Comparison of ENCODE assay signal across 10 cellular contexts in genomic region chr11:93737904-93738612, GRCh38. TPM values are rescaled to one million over a fixed set of nuclear protein-coding genes. Genes with fewer than 3 reads are reported as not detected.
A peak's percentile ranks its signal among the peaks of the same experiment; 100 is the strongest.
DNase-seq lines count a peak whose midpoint lies in the region; ATAC-seq, FAIRE-seq and TF ChIP-seq lines count a peak whose summit lies in the region.
"Had no signal": no experiment of that assay in that cellular context is flagged by ENCODE, and none has a peak within 500 bp of the region (broad histone marks: within the 10 kb centered on the region; RNA-seq: fewer than 3 reads in every experiment).

No MANE protein-coding gene starts in this region.

- WGBS in lower leg skin, 2 donors: 34 to 38% methylated on average over 6 of the region's 6 CpGs

- peak overlapping the region; percentile 100 for H3K4me3 Mint-ChIP-seq in stimulated activated naive CD8-positive, alpha-beta T cell treated with anti-CD3 and anti-CD28 coated beads, Interleukin-15, Interleukin-2, amounts not matched to agents 100 ng/mL and 50 ng/mL, for 24 hours

- H3K4me3 ChIP-seq in WI38 (ENCODE audit: low read depth, low read length) (peak overlapping the region; percentile 93), vagina (no peak overlapping the region), Peyer's patch (peak overlapping the region in 1 of 4 donors; percentile 73), lower leg skin (ENCODE audit: low read depth, poor library complexity, severe bottlenecking) (no peak overlapping the region)

- TF ChIP-seq CTCF in WI38 (IDR thresholded peaks at IDR 0.05; ENCODE audit: low read depth, low read length) (no peak), foreskin keratinocyte (conservative IDR thresholded peaks at IDR 0.05) (no peak), vagina (IDR thresholded peaks at IDR 0.05) (no peak), Peyer's patch (IDR thresholded peaks at IDR 0.05) (no peak), lower leg skin (IDR thresholded peaks at IDR 0.05) (no peak)

- H3K36me3 Mint-ChIP-seq in stimulated activated naive CD8-positive, alpha-beta T cell treated with anti-CD3 and anti-CD28 coated beads, Interleukin-15, Interleukin-2, amounts not matched to agents 100 ng/mL and 50 ng/mL, for 24 hours (ENCODE audit: low read depth): peaks cover 84% of the 10 kb centered on the region

- H3K4me1 ChIP-seq in foreskin keratinocyte (peaks cover 26% of the 10 kb centered on the region), vagina (peaks cover 57% of the 10 kb centered on the region), Peyer's patch (peaks cover 0 to 40% (median 10%) of the 10 kb centered on the region in 4 donors)

- H3K27ac ChIP-seq in foreskin keratinocyte (peak overlapping the region; percentile 92), vagina (peak overlapping the region; percentile 5), Peyer's patch (no peak overlapping the region)
- H3K27ac ChIP-seq: parathyroid adenoma had no signal

- no peak for ATAC-seq in stimulated activated naive CD8-positive, alpha-beta T cell treated with anti-CD3 and anti-CD28 coated beads, Interleukin-15, Interleukin-2, amounts not matched to agents 100 U/mL and 50 U/mL, for 24 hours
- ATAC-seq in foreskin keratinocyte: peak; percentile 37

- H3K27me3 Mint-ChIP-seq in stimulated activated naive CD8-positive, alpha-beta T cell treated with anti-CD3 and anti-CD28 coated beads, Interleukin-15, Interleukin-2, amounts not matched to agents 100 ng/mL and 50 ng/mL, for 24 hours: no peaks in the 10 kb centered on the region

- H3K9me3 ChIP-seq in vagina (no peaks in the 10 kb centered on the region), Peyer's patch (no peaks in the 10 kb centered on the region)

- intact Hi-C loops in vagina (cut with DNase I): no loop called here
- intact Hi-C loops in lower leg skin (cut with DNase I; ENCODE audit: low total_unique reads): no loop called here

- H3K36me3 ChIP-seq in vagina: peaks cover 5 to 57% of the 10 kb centered on the region in 2 donors
- H3K36me3 ChIP-seq in Peyer's patch: peaks cover 0 to 63% (median 0%) of the 10 kb centered on the region in 3 donors

- FAIRE-seq in frontal cortex (lab: Jason Lieb, UNC): no peak

- H3K27ac Mint-ChIP-seq in stimulated activated naive CD8-positive, alpha-beta T cell treated with anti-CD3 and anti-CD28 coated beads, Interleukin-15, Interleukin-2, amounts not matched to agents 100 ng/mL and 50 ng/mL, for 24 hours: peak overlapping the region; percentile 100

- no peak for TF ChIP-seq POLR2A in vagina (IDR thresholded peaks at IDR 0.05)
- no peak for TF ChIP-seq POLR2A in Peyer's patch (IDR thresholded peaks at IDR 0.05)
- TF ChIP-seq POLR2A in lower leg skin (IDR thresholded peaks at IDR 0.05): no peak

- H3K4me1 Mint-ChIP-seq in stimulated activated naive CD8-positive, alpha-beta T cell treated with anti-CD3 and anti-CD28 coated beads, Interleukin-15, Interleukin-2, amounts not matched to agents 100 ng/mL and 50 ng/mL, for 24 hours (ENCODE audit: low read depth): peaks cover 79% of the 10 kb centered on the region

- DNase-seq in stimulated activated naive CD8-positive, alpha-beta T cell treated with anti-CD3 and anti-CD28 coated beads, Interleukin-15, Interleukin-2, amounts not matched to agents 100 U/mL and 50 U/mL, for 24 hours: no peak
- DNase-seq in foreskin keratinocyte (peak; percentile 60 to 81), vagina (ENCODE audit: extremely low spot score in 2 of 2) (no peak), frontal cortex (ENCODE audit: low spot score in 2 of 2) (no peak), Peyer's patch (no peak), lower leg skin (ENCODE audit: low spot score in 2 of 2) (no peak)
- DNase-seq: Right ventricle myocardium superior had no signal

- H3K27me3 ChIP-seq in foreskin keratinocyte (no peaks in the 10 kb centered on the region), vagina (no peaks in the 10 kb centered on the region), Peyer's patch (no peaks in the 10 kb centered on the region)

- H3K9me3 Mint-ChIP-seq in stimulated activated naive CD8-positive, alpha-beta T cell treated with anti-CD3 and anti-CD28 coated beads, Interleukin-15, Interleukin-2, amounts not matched to agents 100 ng/mL and 50 ng/mL, for 24 hours: no peaks in the 10 kb centered on the region

RNA-seq across cellular contexts. Expression of gene TAF1D, which starts 3.2 kb away (rescaled TPM):
- total RNA-seq in foreskin keratinocyte (142 and 148 TPM in 2 replicates), vagina (148 TPM), frontal cortex (134 TPM), Peyer's patch (100 to 1,000 TPM in 3 of 4 donors, 10 to 100 TPM in 1; 72.7 to 183 (median 108) TPM), lower leg skin (10 to 100 TPM; 45.2 to 92.5 (median 70.0) TPM)
- polyA plus RNA-seq in foreskin keratinocyte: 115 and 131 TPM in 2 replicates

RNA-seq across cellular contexts. Expression of gene C11orf54, which starts 3.4 kb away (rescaled TPM):
- 4.4 and 5.7 TPM in 2 replicates for total RNA-seq in foreskin keratinocyte
- polyA plus RNA-seq in foreskin keratinocyte: 2.7 and 3.0 TPM in 2 replicates
- 19.4 TPM for total RNA-seq in vagina
- total RNA-seq in frontal cortex: 37.5 TPM
- 100 to 1,000 TPM in 1 of 4 donors, 10 to 100 TPM in 3; 33.8 to 130 (median 69.0) TPM for total RNA-seq in Peyer's patch
- total RNA-seq in lower leg skin: 10 to 100 TPM; 25.3 to 35.7 (median 32.5) TPM

RNA-seq across cellular contexts. Expression of gene MED17, which starts 46.0 kb away (rescaled TPM):
- total RNA-seq in foreskin keratinocyte (29.0 and 29.3 TPM in 2 replicates), vagina (29.0 TPM), frontal cortex (71.3 TPM), Peyer's patch (10 to 100 TPM; 22.3 to 33.8 (median 27.3) TPM), lower leg skin (10 to 100 TPM; 25.2 to 42.1 (median 35.5) TPM)
- 13.9 and 16.6 TPM in 2 replicates for polyA plus RNA-seq in foreskin keratinocyte

Comparison
In these comparisons a context has a peak if more than half of its experiments do, and no peak if none do; other contexts are left out.
1. DNase-seq: peak in foreskin keratinocyte (2 of 2); none in stimulated activated naive CD8-positive, alpha-beta T cell treated with anti-CD3 and anti-CD28 coated beads, Interleukin-15, Interleukin-2, amounts not matched to agents 100 U/mL and 50 U/mL, for 24 hours (single experiment), vagina (0 of 2), frontal cortex (0 of 2), Peyer's patch (0 of 3) and lower leg skin (0 of 2).
2. H3K27ac ChIP-seq: peak in foreskin keratinocyte (single experiment) and vagina (single experiment); none in Peyer's patch (0 of 4).